Comparison of ENCODE assay signal across 8 cellular contexts in genomic region chr7:73005693-73006447, GRCh38. TPM values are rescaled to one million over a fixed set of nuclear protein-coding genes. Genes with fewer than 3 reads are reported as not detected.
DNase-seq lines count a peak whose midpoint lies in the region; ATAC-seq and TF ChIP-seq lines count a peak whose summit lies in the region.
"Not testable (repeated sequence)": the region's sequence is repeated elsewhere in the genome, so short reads cannot be mapped to it uniquely, and the experiment has no call there.

No MANE protein-coding gene starts in this region.

- H3K9me3 ChIP-seq in Loucy (ENCODE audit: insufficient read depth, low read depth, low read length); sigmoid colon; tibial artery: not testable (repeated sequence)

- POLR2A ChIA-PET in activated CD8-positive, alpha-beta T cell treated with anti-CD3 and anti-CD28 coated beads, Interleukin-2, amount 10 ng/mL, durations not matched to agents 7 days and 5 days (lab: Charles Lee), result not testable (repeated sequence)

- H3K79me2 ChIP-seq in Loucy (ENCODE audit: insufficient read depth, low read length), result peaks cover 18% of the 10 kb centered on the region

- H4K20me1 ChIP-seq in Loucy (ENCODE audit: insufficient read depth, low read length, poor library complexity, severe bottlenecking), result not testable (repeated sequence)

- not testable (repeated sequence) for H3F3A ChIP-seq in Loucy (ENCODE audit: low read depth)

- peak overlapping the region; percentile 84 for H3K4me3 Mint-ChIP-seq in activated CD8-positive, alpha-beta T cell treated with anti-CD3 and anti-CD28 coated beads, Interleukin-2, amount 10 ng/mL, durations not matched to agents 7 days and 5 days

- not testable (repeated sequence) for TF ChIP-seq CTCF in Loucy (conservative IDR thresholded peaks at IDR 0.05; ENCODE audit: low read length); sigmoid colon (IDR thresholded peaks at IDR 0.05); tibial artery (IDR thresholded peaks at IDR 0.05)

- H3K9me3 Mint-ChIP-seq in activated CD8-positive, alpha-beta T cell treated with anti-CD3 and anti-CD28 coated beads, Interleukin-2, amount 10 ng/mL, durations not matched to agents 7 days and 5 days (ENCODE audit: insufficient read depth), result not testable (repeated sequence)

- intact Hi-C loops in sigmoid colon (cut with DNase I); tibial artery (cut with DNase I; ENCODE audit: low total_unique reads): not testable (repeated sequence)

- H3K4me2 ChIP-seq in Loucy (ENCODE audit: low read depth, low read length, poor library complexity, severe bottlenecking), result not testable (repeated sequence)

- not testable (repeated sequence) for H3K36me3 ChIP-seq in Loucy (ENCODE audit: insufficient read depth, low read length); sigmoid colon; tibial artery

- peak overlapping the region; percentile 86 to 90 (median 89) for H3K27ac ChIP-seq in sigmoid colon
- peak overlapping the region; percentile 85 to 89 for H3K27ac ChIP-seq in tibial artery

- not testable (repeated sequence) for H3K27me3 Mint-ChIP-seq in activated CD8-positive, alpha-beta T cell treated with anti-CD3 and anti-CD28 coated beads, Interleukin-2, amount 10 ng/mL, durations not matched to agents 7 days and 5 days (ENCODE audit: low read depth)

- peak; percentile 91 for DNase-seq in activated CD8-positive, alpha-beta T cell treated with anti-CD3 and anti-CD28 coated beads, Interleukin-2, amount 10 ng/mL, durations not matched to agents 7 days and 5 days
- DNase-seq in dedifferentiated amniotic fluid mesenchymal stem cell (ENCODE audit: extremely low spot score), result peak; percentile 75
- peak; percentile 96 for DNase-seq in islet precursor cell
- DNase-seq in sigmoid colon, result peak; percentile 95
- DNase-seq in tibial artery, result peak; percentile 74 to 91

- peak; percentile 78 to 85 for TF ChIP-seq POLR2A in sigmoid colon (IDR thresholded peaks at IDR 0.05)

- H2AFZ ChIP-seq in Loucy (ENCODE audit: low read length), result not testable (repeated sequence)

- H3K27me3 ChIP-seq in Loucy (ENCODE audit: insufficient read depth, low read length, poor library complexity, severe bottlenecking); sigmoid colon; tibial artery: not testable (repeated sequence)

- not testable (repeated sequence) for H3K4me1 Mint-ChIP-seq in activated CD8-positive, alpha-beta T cell treated with anti-CD3 and anti-CD28 coated beads, Interleukin-2, amount 10 ng/mL, durations not matched to agents 7 days and 5 days (ENCODE audit: low read depth)

- 0% methylated on average over 48 to 52 of the region's 66 CpGs for WGBS in sigmoid colon, 2 donors

- peak overlapping the region; percentile 97 for H3K27ac Mint-ChIP-seq in activated CD8-positive, alpha-beta T cell treated with anti-CD3 and anti-CD28 coated beads, Interleukin-2, amount 10 ng/mL, durations not matched to agents 7 days and 5 days

- not testable (repeated sequence) for H3K36me3 Mint-ChIP-seq in activated CD8-positive, alpha-beta T cell treated with anti-CD3 and anti-CD28 coated beads, Interleukin-2, amount 10 ng/mL, durations not matched to agents 7 days and 5 days (ENCODE audit: low read depth)

- not testable (repeated sequence) for TF ChIP-seq EP300 in sigmoid colon (IDR thresholded peaks at IDR 0.05)

- H3K9me2 ChIP-seq in Loucy (replicated peaks; ENCODE audit: low read depth, low read length), result not testable (repeated sequence)

- H3K4me1 ChIP-seq in Loucy (ENCODE audit: insufficient read depth, low read length, poor library complexity, severe bottlenecking); sigmoid colon: not testable (repeated sequence)
- peaks cover 0 to 13% (median 2%) of the 10 kb centered on the region in 4 donors for H3K4me1 ChIP-seq in tibial artery

- H3K9ac ChIP-seq in Loucy (ENCODE audit: low read depth, low read length, poor library complexity, severe bottlenecking), result peak overlapping the region; percentile 76

- peak overlapping the region; percentile 72 for H3K4me3 ChIP-seq in Loucy (ENCODE audit: low read length, poor library complexity, severe bottlenecking)
- peak overlapping the region; percentile 60 to 80 (median 60) for H3K4me3 ChIP-seq in sigmoid colon
- H3K4me3 ChIP-seq in tibial artery, result peak overlapping the region; percentile 56 to 78

- ATAC-seq in GM18502 (IDR thresholded peaks at IDR 0.05; ENCODE audit: poor library complexity, unreplicated experiment) (peak; percentile 90), HG02588 (IDR thresholded peaks at IDR 0.05; ENCODE audit: unreplicated experiment) (peak; percentile 73)
- peak; percentile 86 for ATAC-seq in activated CD8-positive, alpha-beta T cell treated with anti-CD3 and anti-CD28 coated beads, Interleukin-2, amount 10 ng/mL, durations not matched to agents 7 days and 5 days

- CTCF ChIA-PET in activated CD8-positive, alpha-beta T cell treated with anti-CD3 and anti-CD28 coated beads, Interleukin-2, amount 10 ng/mL, durations not matched to agents 7 days and 5 days (lab: Charles Lee), result not testable (repeated sequence)

RNA-seq across cellular contexts. Expression of gene SPDYE8, which starts 23.7 kb away (rescaled TPM):
- total RNA-seq in activated CD8-positive, alpha-beta T cell treated with anti-CD3 and anti-CD28 coated beads, Interleukin-2, amount 10 ng/mL, durations not matched to agents 7 days and 5 days, result not detected
- total RNA-seq in sigmoid colon, result not detected
- polyA plus RNA-seq in sigmoid colon, result not detected

RNA-seq across cellular contexts. Expression of gene TRIM74, which starts 36.6 kb away (rescaled TPM):
- total RNA-seq in activated CD8-positive, alpha-beta T cell treated with anti-CD3 and anti-CD28 coated beads, Interleukin-2, amount 10 ng/mL, durations not matched to agents 7 days and 5 days, result 1 to 10 TPM; 1.4 to 1.7 TPM
- total RNA-seq in sigmoid colon, result not detected
- polyA plus RNA-seq in sigmoid colon, result under 1 TPM in 1 of 3 donors, not detected in 2; 0.38 TPM

RNA-seq across cellular contexts. Expression of gene SPDYE11, which starts 51.8 kb away (rescaled TPM):
- total RNA-seq in activated CD8-positive, alpha-beta T cell treated with anti-CD3 and anti-CD28 coated beads, Interleukin-2, amount 10 ng/mL, durations not matched to agents 7 days and 5 days, result not detected
- not detected for total RNA-seq in sigmoid colon
- polyA plus RNA-seq in sigmoid colon, result not detected

Comparison
In these comparisons a context has a peak if more than half of its experiments do, and no peak if none do; other contexts are left out.
1. Peak in every context shown above with its lines: DNase-seq, ATAC-seq, H3K4me3 ChIP-seq and H3K27ac ChIP-seq.